ENCODE assay signal across 9 cellular contexts in the genomic region with DNA sequence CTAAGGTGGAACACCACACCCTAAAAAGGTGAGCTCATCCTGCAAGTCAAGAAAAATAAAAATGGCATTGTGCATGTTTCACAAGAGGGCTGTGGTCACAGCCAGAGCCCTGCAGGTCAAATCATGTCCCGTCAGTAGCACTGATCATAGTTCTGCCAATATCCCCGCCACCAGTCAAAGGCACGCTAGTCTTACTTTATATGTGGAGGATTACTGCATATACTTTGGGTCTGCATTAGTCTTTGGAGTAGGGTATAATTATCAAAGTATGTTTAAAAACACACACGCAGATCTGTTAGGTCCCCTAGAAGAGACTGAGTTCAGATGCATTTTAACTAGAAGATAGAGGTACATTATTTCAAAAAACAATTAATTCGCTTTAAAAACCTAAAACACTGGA. TPM values are rescaled to one million over a fixed set of nuclear protein-coding genes. Genes with fewer than 3 reads are reported as not detected.
DNase-seq lines count a peak whose midpoint lies in the region; ATAC-seq and TF ChIP-seq lines count a peak whose summit lies in the region.
"Had no signal": no experiment of that assay in that cellular context is flagged by ENCODE, and none has a peak within 500 bp of the region (broad histone marks: within the 10 kb centered on the region; RNA-seq: fewer than 3 reads in every experiment).

No MANE protein-coding gene starts in this region.

- TF ChIP-seq CTCF in RWPE2 (IDR thresholded peaks at IDR 0.05; ENCODE audit: poor library complexity, severe bottlenecking): no peak
- TF ChIP-seq CTCF in glutamatergic neuron (IDR thresholded peaks at IDR 0.05; ENCODE audit: partially characterized antibody, unreplicated experiment): no peak

- H3K36me3 Mint-ChIP-seq in T-helper 1 cell treated with Interleukin-12 subunit alpha and Interleukin-12 subunit beta and Interleukin-4 antibody, amounts not matched to agents 30 μg/mL and 1 μg/mL, for 36 hours (ENCODE audit: low read depth): peaks cover 2% of the 10 kb centered on the region
- no peaks in the 10 kb centered on the region for H3K36me3 Mint-ChIP-seq in glutamatergic neuron (ENCODE audit: unreplicated experiment)
- peaks cover 15% of the 10 kb centered on the region for H3K36me3 Mint-ChIP-seq in stimulated activated effector memory CD8-positive, alpha-beta T cell treated with anti-CD3 and anti-CD28 coated beads, Interleukin-12 subunit alpha, Interleukin-12 subunit beta, amount 100 ng/mL, for 72 hours

- no peak overlapping the region for H3K27ac Mint-ChIP-seq in T-helper 1 cell treated with Interleukin-12 subunit alpha and Interleukin-12 subunit beta and Interleukin-4 antibody, amounts not matched to agents 30 μg/mL and 1 μg/mL, for 36 hours
- H3K27ac Mint-ChIP-seq in glutamatergic neuron (ENCODE audit: unreplicated experiment): peak overlapping the region; percentile 69
- peak overlapping the region; percentile 93 for H3K27ac Mint-ChIP-seq in stimulated activated effector memory CD8-positive, alpha-beta T cell treated with anti-CD3 and anti-CD28 coated beads, Interleukin-12 subunit alpha, Interleukin-12 subunit beta, amount 100 ng/mL, for 72 hours

- peak overlapping the region; percentile 84 for H3K4me3 ChIP-seq in RWPE2 (ENCODE audit: severe bottlenecking)

- peaks cover 44% of the 10 kb centered on the region for H3K27me3 Mint-ChIP-seq in T-helper 1 cell treated with Interleukin-12 subunit alpha and Interleukin-12 subunit beta and Interleukin-4 antibody, amounts not matched to agents 30 μg/mL and 1 μg/mL, for 36 hours (ENCODE audit: low read depth)
- peaks cover 7% of the 10 kb centered on the region for H3K27me3 Mint-ChIP-seq in glutamatergic neuron (ENCODE audit: unreplicated experiment)

- no peaks in the 10 kb centered on the region for H3K27me3 ChIP-seq in RWPE2 (ENCODE audit: insufficient read depth, poor library complexity, severe bottlenecking)

- H3K27ac ChIP-seq in RWPE2 (ENCODE audit: poor library complexity, severe bottlenecking): peak overlapping the region; percentile 87
- no peak overlapping the region for H3K27ac ChIP-seq in substantia nigra (ENCODE audit: low read depth, low read length, poor library complexity, severe bottlenecking)
- H3K27ac ChIP-seq: neutrophil had no signal

- H3K4me1 Mint-ChIP-seq in T-helper 1 cell treated with Interleukin-12 subunit alpha and Interleukin-12 subunit beta and Interleukin-4 antibody, amounts not matched to agents 30 μg/mL and 1 μg/mL, for 36 hours (ENCODE audit: low read depth): peaks cover 24% of the 10 kb centered on the region
- H3K4me1 Mint-ChIP-seq in glutamatergic neuron (ENCODE audit: low read depth, unreplicated experiment): peaks cover 13% of the 10 kb centered on the region
- H3K4me1 Mint-ChIP-seq in stimulated activated effector memory CD8-positive, alpha-beta T cell treated with anti-CD3 and anti-CD28 coated beads, Interleukin-12 subunit alpha, Interleukin-12 subunit beta, amount 100 ng/mL, for 72 hours: peaks cover 26% of the 10 kb centered on the region

- ATAC-seq in RWPE2 (ENCODE audit: low read depth): peak; percentile 68
- no peak for ATAC-seq in stimulated activated effector memory CD8-positive, alpha-beta T cell treated with anti-CD3 and anti-CD28 coated beads, Interleukin-12 subunit alpha, Interleukin-12 subunit beta, amount 100 ng/mL, for 72 hours

- peaks cover 41% of the 10 kb centered on the region for H3K4me1 ChIP-seq in RWPE2 (ENCODE audit: insufficient read depth, poor library complexity, severe bottlenecking)

- H3K9me3 Mint-ChIP-seq in T-helper 1 cell treated with Interleukin-12 subunit alpha and Interleukin-12 subunit beta and Interleukin-4 antibody, amounts not matched to agents 30 μg/mL and 1 μg/mL, for 36 hours: no peaks in the 10 kb centered on the region
- peaks cover 3% of the 10 kb centered on the region for H3K9me3 Mint-ChIP-seq in glutamatergic neuron (ENCODE audit: unreplicated experiment)
- H3K9me3 Mint-ChIP-seq in stimulated activated effector memory CD8-positive, alpha-beta T cell treated with anti-CD3 and anti-CD28 coated beads, Interleukin-12 subunit alpha, Interleukin-12 subunit beta, amount 100 ng/mL, for 72 hours: no peaks in the 10 kb centered on the region

- DNase-seq in T-helper 1 cell (no peak), RWPE2 (ENCODE audit: low spot score) (peak; percentile 74), glutamatergic neuron (no peak), NCI-H187 treated with DMSO at 0.1 percent for 48 hours (lab: John Stamatoyannopoulos, UW) (no peak), substantia nigra (lab: John Stamatoyannopoulos, UW) (no peak), HK-2 (ENCODE audit: unreplicated experiment) (no peak)
- no peak for DNase-seq in stimulated activated effector memory CD8-positive, alpha-beta T cell treated with anti-CD3 and anti-CD28 coated beads, Interleukin-12 subunit alpha, Interleukin-12 subunit beta, amount 100 ng/mL, for 72 hours (ENCODE audit: low spot score in 2 of 2)

- peaks cover 55% of the 10 kb centered on the region for H3K36me3 ChIP-seq in RWPE2 (ENCODE audit: low read depth)
- H3K36me3 ChIP-seq: neutrophil had no signal

- H3K9me3 ChIP-seq in RWPE2 (ENCODE audit: severe bottlenecking): no peaks in the 10 kb centered on the region
- H3K9me3 ChIP-seq: neutrophil had no signal

- peak overlapping the region; percentile 90 for H3K4me3 Mint-ChIP-seq in T-helper 1 cell treated with Interleukin-12 subunit alpha and Interleukin-12 subunit beta and Interleukin-4 antibody, amounts not matched to agents 30 μg/mL and 1 μg/mL, for 36 hours
- H3K4me3 Mint-ChIP-seq in glutamatergic neuron (ENCODE audit: unreplicated experiment): peak overlapping the region; percentile 92
- peak overlapping the region; percentile 94 for H3K4me3 Mint-ChIP-seq in stimulated activated effector memory CD8-positive, alpha-beta T cell treated with anti-CD3 and anti-CD28 coated beads, Interleukin-12 subunit alpha, Interleukin-12 subunit beta, amount 100 ng/mL, for 72 hours

RNA-seq across cellular contexts. Expression of a gene that starts 1.8 kb away (rescaled TPM):
- 10.7 TPM for total RNA-seq in glutamatergic neuron (ENCODE audit: unreplicated experiment)

RNA-seq across cellular contexts. Expression of a gene that starts 56.3 kb away (rescaled TPM):
- total RNA-seq in glutamatergic neuron (ENCODE audit: unreplicated experiment): 15.3 TPM
